9 cellular contexts compared by ENCODE assay signal in the genomic region with DNA sequence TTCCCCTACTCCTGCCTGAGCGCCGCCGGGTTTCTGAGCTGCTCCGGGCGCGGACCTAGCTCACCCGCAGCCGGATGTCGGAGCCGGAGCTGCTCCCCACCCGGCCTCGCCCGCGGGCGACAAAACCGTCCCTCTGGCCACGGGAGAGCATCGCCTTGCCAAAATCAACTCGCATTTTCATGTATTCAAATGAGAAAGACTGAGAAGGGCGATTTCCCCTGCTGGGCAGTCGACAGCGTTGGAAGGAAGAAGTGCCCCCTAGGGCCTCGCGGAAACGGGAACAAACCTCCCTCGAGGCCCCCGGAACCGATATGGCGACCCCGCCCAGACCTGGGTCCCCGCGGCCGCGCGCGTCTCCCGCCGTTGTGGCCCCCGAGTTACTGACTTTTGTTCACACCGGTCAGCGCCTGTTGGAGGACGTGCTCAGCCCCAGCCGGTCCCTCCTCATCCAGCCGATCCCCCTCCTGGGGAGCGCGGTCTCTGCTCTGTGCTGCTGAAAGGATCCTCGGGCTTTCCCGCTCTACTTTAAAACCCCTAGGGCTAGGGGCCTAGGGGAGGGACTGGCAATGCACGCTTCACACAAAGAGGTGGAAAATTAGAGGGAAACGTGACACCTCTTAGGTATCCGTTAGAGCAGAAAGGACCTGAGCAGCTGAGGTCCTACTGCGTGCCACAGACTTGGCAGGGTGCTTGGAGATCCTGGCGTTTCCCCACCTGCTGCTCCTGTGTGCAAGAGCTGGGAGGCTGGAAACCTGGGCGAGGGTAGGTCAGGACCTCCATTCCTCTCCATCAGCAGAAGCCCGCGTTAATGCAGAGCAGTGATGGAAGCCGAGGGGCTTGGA. TPM values are rescaled to one million over a fixed set of nuclear protein-coding genes. Genes with fewer than 3 reads are reported as not detected.
DNase-seq lines count a peak whose midpoint lies in the region; ATAC-seq, FAIRE-seq and TF ChIP-seq lines count a peak whose summit lies in the region.
"Had no signal": no experiment of that assay in that cellular context is flagged by ENCODE, and none has a peak within 500 bp of the region (broad histone marks: within the 10 kb centered on the region; RNA-seq: fewer than 3 reads in every experiment).

No MANE protein-coding gene starts in this region.

- no peaks in the 10 kb centered on the region for H3K79me2 ChIP-seq in GM23248 (ENCODE audit: insufficient read depth)

- TF ChIP-seq CTCF in psoas muscle (IDR thresholded peaks at IDR 0.05) (no peak), dorsolateral prefrontal cortex (IDR thresholded peaks at IDR 0.05 in 54 of 56, conservative IDR thresholded peaks at IDR 0.05 in 2 of 56; ENCODE audit: low read depth in 1 of 56, partially characterized antibody in 56 of 56) (no peak), thyroid gland (IDR thresholded peaks at IDR 0.05) (no peak)

- H3K9ac ChIP-seq in GM23248 = no peak overlapping the region

- H4K20me1 ChIP-seq in GM23248 (ENCODE audit: insufficient read depth) = no peaks in the 10 kb centered on the region

- peaks cover 93% of the 10 kb centered on the region for H3K27me3 ChIP-seq in GM23248 (replicated peaks; ENCODE audit: insufficient read depth)
- H3K27me3 ChIP-seq in psoas muscle (ENCODE audit: insufficient read depth in 3 of 3, low read length in 2 of 3) = peaks cover 0 to 98% (median 67%) of the 10 kb centered on the region in 3 donors
- H3K27me3 ChIP-seq in dorsolateral prefrontal cortex = peaks cover 41 to 99% (median 97%) of the 10 kb centered on the region in 45 donors
- H3K27me3 ChIP-seq in thyroid gland = peaks cover 68% of the 10 kb centered on the region

- no peaks in the 10 kb centered on the region for H3K9me2 ChIP-seq in GM23248 (ENCODE audit: insufficient read depth)

- 7 to 8% methylated on average over 54 to 57 of the region's 57 CpGs for WGBS in GM23248 (ENCODE audit: low coverage in 1 of 2, low lambda C conversion rate in 2 of 2, missing lambda C conversion rate in 2 of 2), 2 experiments
- WGBS in psoas muscle, 3 donors = 2% methylated on average over 57 of the region's 57 CpGs
- 4 to 5% methylated on average over 24 to 56 of the region's 57 CpGs for WGBS in thyroid gland, 2 donors

- H3K36me3 ChIP-seq in GM23248 (ENCODE audit: low read depth) = no peaks in the 10 kb centered on the region
- H3K36me3 ChIP-seq in psoas muscle (ENCODE audit: insufficient read depth in 1 of 2, low read depth in 1 of 2) = no peaks in the 10 kb centered on the region
- no peaks in the 10 kb centered on the region for H3K36me3 ChIP-seq in thyroid gland

- H3K4me1 ChIP-seq in GM23248 (ENCODE audit: insufficient read depth) (peaks cover 5% of the 10 kb centered on the region; the same call in 1 of the 2 replicates), psoas muscle (peaks cover 27% of the 10 kb centered on the region), thyroid gland (peaks cover 27 to 34% of the 10 kb centered on the region in 2 donors)

- H3K4me3 ChIP-seq in GM23248 (peak overlapping the region; percentile 15; the same call in 1 of the 2 replicates), psoas muscle (peak overlapping the region; percentile 36), dorsolateral prefrontal cortex (peak overlapping the region in 18 of 59 donors; percentile 4 to 49 (median 23)), thyroid gland (replicated peaks in 1 of 3) (no peak overlapping the region)

- no peak overlapping the region for H3K27ac ChIP-seq in GM23248
- peak overlapping the region; percentile 97 for H3K27ac ChIP-seq in epithelial cell of prostate
- no peak overlapping the region for H3K27ac ChIP-seq in psoas muscle
- H3K27ac ChIP-seq in dorsolateral prefrontal cortex = no peak overlapping the region
- no peak overlapping the region for H3K27ac ChIP-seq in thyroid gland

- no peaks in the 10 kb centered on the region for H3K9me3 ChIP-seq in GM23248 (ENCODE audit: low read depth)
- no peaks in the 10 kb centered on the region for H3K9me3 ChIP-seq in psoas muscle
- H3K9me3 ChIP-seq in thyroid gland = no peaks in the 10 kb centered on the region

- no peak for ATAC-seq in psoas muscle
- ATAC-seq in HG03520 (IDR thresholded peaks at IDR 0.05; ENCODE audit: unreplicated experiment) = no peak

- no peak for TF ChIP-seq POLR2A in thyroid gland (IDR thresholded peaks at IDR 0.05)

- no peak for FAIRE-seq in GM19239 (lab: Jason Lieb, UNC)

- intact Hi-C loops in psoas muscle (cut with DNase I) = loop anchor here in 1 of 2 donors (10.0 kb wide), 1 partner anchor 355 kb away; no protein-coding TSS in a partner anchor
- intact Hi-C loops in dorsolateral prefrontal cortex (cut with DNase I) = loop anchor here (10.0 kb wide), 2 partner anchors 355 to 935 kb away; partner anchors contain the start of gene PAX9 (in 1 of the 2)
- intact Hi-C loops in thyroid gland (cut with DNase I) = loop anchor here (10.0 kb wide), 1 partner anchor 355 kb away; no protein-coding TSS in a partner anchor

- DNase-seq in GM23248 = peak; percentile 35
- DNase-seq in NCI-H2171 treated with DMSO at 0.1 percent for 48 hours (lab: John Stamatoyannopoulos, UW) = peak; percentile 82
- no peak for DNase-seq in epithelial cell of prostate (ENCODE audit: low read depth, low spot score)
- no peak for DNase-seq in psoas muscle
- DNase-seq in dorsolateral prefrontal cortex = no peak
- no peak for DNase-seq in GM19239 (ENCODE audit: insufficient read length, low spot score)
- DNase-seq in thyroid gland = no peak

- in situ Hi-C loops in GM23248 (cut with MboI) = loop anchor here (10.0 kb wide), 1 partner anchor 355 kb away; no protein-coding TSS in a partner anchor

- peak overlapping the region; percentile 21 for H3K4me2 ChIP-seq in GM23248 (ENCODE audit: unreplicated experiment)

- H2AFZ ChIP-seq in GM23248 = no peak overlapping the region

- H3F3A ChIP-seq in GM23248 (ENCODE audit: insufficient read depth) = no peaks in the 10 kb centered on the region

RNA-seq across cellular contexts. Expression of gene TTC6, which starts 4.3 kb away (rescaled TPM):
- not detected in 2 replicates for total RNA-seq in GM23248 (2014; rRNA removed; shearing (Covaris generic))
- not detected in 2 replicates for polyA plus RNA-seq in GM23248 (2016; fragmentation: Nextera tagmentation; extraction: Ambion mirVana)
- total RNA-seq in psoas muscle = not detected
- polyA plus RNA-seq in psoas muscle = not detected
- total RNA-seq in dorsolateral prefrontal cortex = 1 to 10 TPM in 75 of 120 experiments, under 1 TPM in 43, not detected in 2; 0.18 to 5.5 (median 1.3) TPM
- under 1 TPM in 3 of 4 donors, not detected in 1; 0.10 to 0.38 (median 0.13) TPM for total RNA-seq in thyroid gland
- total RNA-seq: M059J had no signal

RNA-seq across cellular contexts. Expression of gene FOXA1, which starts 4.7 kb away (rescaled TPM):
- total RNA-seq in GM23248 (2014; rRNA removed; shearing (Covaris generic)) = not detected in 2 replicates
- polyA plus RNA-seq in GM23248 (2016; fragmentation: Nextera tagmentation; extraction: Ambion mirVana) = 0.10 TPM in 1 of 2 replicates, not detected in the other
- not detected for total RNA-seq in psoas muscle
- polyA plus RNA-seq in psoas muscle = under 1 TPM in 1 of 3 donors, not detected in 2; 0.01 TPM
- not detected for total RNA-seq in dorsolateral prefrontal cortex
- under 1 TPM in 2 of 4 donors, not detected in 2; 0.92 to 0.93 TPM for total RNA-seq in thyroid gland
- total RNA-seq: M059J had no signal

Comparison
In these comparisons a context has a peak if more than half of its experiments do, and no peak if none do; other contexts are left out.
1. DNase-seq: peak in GM23248 (single experiment) and NCI-H2171 treated with DMSO at 0.1 percent for 48 hours (single experiment); none in epithelial cell of prostate (single experiment), psoas muscle (0 of 2), dorsolateral prefrontal cortex (0 of 10), GM19239 (single experiment) and thyroid gland (0 of 2).
2. H3K4me3 ChIP-seq: peak in GM23248 (single experiment) and psoas muscle (single experiment); none in thyroid gland (0 of 3).